In the genomic region with DNA sequence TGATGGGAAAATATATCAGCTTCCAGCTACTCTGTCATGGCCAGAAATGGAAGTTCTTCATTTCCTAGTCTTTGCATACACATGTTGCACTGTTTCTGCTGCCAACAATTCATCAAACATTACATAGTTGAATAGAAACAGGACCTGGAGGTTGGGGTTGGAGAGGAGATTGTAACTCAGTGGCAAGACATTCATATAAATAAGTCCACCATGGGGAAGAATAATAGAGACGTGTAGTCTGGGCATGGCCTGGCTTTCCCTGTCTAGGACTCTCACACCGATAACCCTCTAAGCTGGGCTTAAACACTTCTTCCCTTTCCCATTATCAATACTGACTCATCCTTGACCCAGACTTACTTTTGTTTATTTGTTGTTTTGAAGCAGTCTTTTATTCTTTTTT, we compare ENCODE assay signal across 2 cellular contexts.
TF ChIP-seq lines count a peak whose summit lies in the region.

No MANE protein-coding gene starts in this region.

TF ChIP-seq in SK-N-SH, 30 proteins besides CTCF, POLR2A, EP300 and RAD21 (continued from another document):
- no peak for TF ChIP-seq IRF3 (IDR thresholded peaks at IDR 0.05; ENCODE audit: low read depth, low read length)
- no peak for TF ChIP-seq CHD2 (IDR thresholded peaks at IDR 0.05; ENCODE audit: low read length, partially characterized antibody)
- TF ChIP-seq ELF1 (IDR thresholded peaks at IDR 0.05) = no peak

TF ChIP-seq in SK-N-SH treated with all-trans-retinoic acid at 6 μM for 48 hours, 23 proteins besides CTCF, POLR2A, EP300 and RAD21 (continued from another document):
- TF ChIP-seq TOX (CRISPR knock-in tag; IDR thresholded peaks at IDR 0.05; ENCODE audit: borderline replicate concordance) (no peak), ARNTL (CRISPR knock-in tag; IDR thresholded peaks at IDR 0.05; ENCODE audit: borderline replicate concordance, low read depth) (no peak)
